ENCODE assay signal across 12 cellular contexts in the genomic region with DNA sequence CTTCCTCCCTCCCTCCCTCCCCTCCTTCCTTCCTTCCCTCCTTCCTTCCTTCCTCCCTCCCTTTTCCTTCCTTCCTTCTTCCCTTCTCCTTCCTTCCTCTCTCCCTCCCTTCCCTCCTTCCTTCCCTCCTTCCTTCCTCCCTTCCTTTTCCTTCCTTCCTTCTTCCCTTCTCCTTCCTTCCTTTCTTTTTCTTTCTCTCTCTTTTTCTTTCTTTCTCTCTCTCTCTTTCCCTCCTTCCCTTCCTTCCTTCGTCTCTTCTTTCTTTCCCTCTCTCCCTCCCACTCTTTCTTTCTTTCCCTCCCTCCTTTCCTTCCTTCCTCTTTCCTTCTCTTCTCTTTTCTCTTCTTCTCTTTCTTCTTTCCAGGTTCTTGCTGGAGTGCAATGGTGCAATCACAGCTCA. TPM values are rescaled to one million over a fixed set of nuclear protein-coding genes. Genes with fewer than 3 reads are reported as not detected.
"Had no signal": no experiment of that assay in that cellular context is flagged by ENCODE, and none has a peak within 500 bp of the region (broad histone marks: within the 10 kb centered on the region; RNA-seq: fewer than 3 reads in every experiment).

No MANE protein-coding gene starts in this region.

- H3K9ac ChIP-seq: GM23248 had no signal

- H3K9me3 ChIP-seq: HAP-1 had no signal

- H3K4me3 Mint-ChIP-seq: GM23338, H9, HFFc6 had no signal

- H3K27ac ChIP-seq: GM23248 had no signal

- H3K9me3 Mint-ChIP-seq: HFFc6 had no signal

- H3K27ac Mint-ChIP-seq: GM23338, H9, HFFc6 had no signal

- H3K4me1 ChIP-seq: HAP-1 had no signal

- H2AFZ ChIP-seq: GM23248, GM23338 had no signal

- ATAC-seq: GM23338, HCT116 had no signal

- DNase-seq: GM23248, GOT3, H7, H9, HCEC 1CT, HFFc6 had no signal

- H3K36me3 ChIP-seq: HAP-1 had no signal

- FAIRE-seq: H1, H54 had no signal

- H3K4me2 ChIP-seq: GM23338 had no signal

- H3K4me3 ChIP-seq: GM23248, GM23338, HAP-1 had no signal

RNA-seq across cellular contexts. Expression of gene ZNF662, which starts 1.9 kb away (rescaled TPM):
- total RNA-seq: H1, H7, H9 had no signal

RNA-seq across cellular contexts. Expression of gene CYP8B1, which starts 28.4 kb away (rescaled TPM):
- total RNA-seq: GM23248, GM23338, H1, H4, H7, H9, HFFc6 had no signal
- polyA plus RNA-seq: GM23248, GM23338, H1 had no signal
